ENCODE assay signal across 9 cellular contexts in the genomic region with DNA sequence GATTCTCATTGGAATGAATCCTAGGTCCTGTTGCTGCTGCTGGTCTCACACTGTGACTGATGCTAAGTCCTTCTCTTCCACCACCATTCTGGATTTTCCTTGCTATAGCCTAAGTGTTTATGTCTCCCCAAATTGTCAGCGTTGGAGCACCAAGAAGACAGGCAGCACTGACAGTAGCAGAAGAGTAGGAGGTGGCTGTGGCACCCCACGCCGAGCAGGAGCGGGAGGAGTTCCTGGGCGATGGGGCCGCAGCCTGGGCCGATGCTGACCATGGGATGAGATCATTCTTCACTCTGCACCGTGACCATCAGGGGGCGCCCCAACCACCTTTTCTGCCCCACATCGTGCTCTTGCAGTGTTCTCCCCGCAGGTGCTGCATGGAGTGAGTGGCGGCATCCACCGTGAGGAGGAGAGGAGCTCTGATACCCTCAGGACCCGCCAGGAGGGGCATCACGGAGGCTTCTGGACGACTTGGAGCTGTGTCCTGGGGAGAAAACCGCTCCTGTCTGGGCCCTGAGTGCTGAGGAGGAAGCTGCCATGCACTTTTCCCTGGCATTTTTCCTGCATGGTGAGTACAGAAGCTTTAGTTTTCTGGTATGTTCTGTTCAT. TPM values are rescaled to one million over a fixed set of nuclear protein-coding genes. Genes with fewer than 3 reads are reported as not detected.
DNase-seq lines count a peak whose midpoint lies in the region; ATAC-seq and TF ChIP-seq lines count a peak whose summit lies in the region.
"Had no signal": no experiment of that assay in that cellular context is flagged by ENCODE, and none has a peak within 500 bp of the region (broad histone marks: within the 10 kb centered on the region; RNA-seq: fewer than 3 reads in every experiment).

No MANE protein-coding gene starts in this region.

- no peaks in the 10 kb centered on the region for H3K9me3 ChIP-seq in gastroesophageal sphincter
- no peaks in the 10 kb centered on the region for H3K9me3 ChIP-seq in thyroid gland

- no peak for TF ChIP-seq EP300 in gastroesophageal sphincter (IDR thresholded peaks at IDR 0.05)

- CTCF ChIA-PET in RWPE1 (lab: Yijun Ruan, JAX) = interaction anchor here (0.6 to 0.7 kb wide), 2 partner anchors 485 to 867 kb away, joined by 4 read pairs; no protein-coding TSS in a partner anchor

- peaks cover 19% of the 10 kb centered on the region for H3K27me3 Mint-ChIP-seq in osteocyte (ENCODE audit: unreplicated experiment)

- peak overlapping the region; percentile 18 for H3K4me3 Mint-ChIP-seq in osteocyte (ENCODE audit: unreplicated experiment)

- no peaks in the 10 kb centered on the region for H3K9me3 Mint-ChIP-seq in osteocyte (ENCODE audit: unreplicated experiment)

- DNase-seq in DMS79 treated with DMSO at 0.1 percent for 48 hours (lab: John Stamatoyannopoulos, UW) (peak; percentile 26), KBM-7 (peak; percentile 78), RWPE1 (ENCODE audit: low spot score) (no peak), osteocyte (ENCODE audit: extremely low spot score, unreplicated experiment) (peak; percentile 87), thyroid gland (peak; percentile 68 to 74)
- peak; percentile 62 for DNase-seq in activated T-helper 9 cell treated with anti-CD3 and anti-CD28 coated beads, Interleukin-2, amount 50 U/mL, for 16 hours (ENCODE audit: low read depth)

- peak; percentile 74 for ATAC-seq in gastroesophageal sphincter
- no peak for ATAC-seq in HG02678 (IDR thresholded peaks at IDR 0.05; ENCODE audit: unreplicated experiment)

- H3K4me3 ChIP-seq in gastroesophageal sphincter (no peak overlapping the region), thyroid gland (replicated peaks in 1 of 3) (no peak overlapping the region)

- no peak overlapping the region for H3K27ac ChIP-seq in RWPE1
- H3K27ac ChIP-seq in gastroesophageal sphincter = no peak overlapping the region
- no peak overlapping the region for H3K27ac ChIP-seq in thyroid gland
- H3K27ac ChIP-seq: epithelial cell of prostate had no signal

- WGBS in gastroesophageal sphincter (ENCODE audit: low coverage in 1 of 2), 2 donors = 0 to 17% methylated on average over 6 to 8 of the region's 17 CpGs
- WGBS in thyroid gland, 2 donors = 1 to 3% methylated on average over 14 to 17 of the region's 17 CpGs

- POLR2A ChIA-PET in RWPE1 (lab: Yijun Ruan, JAX; ENCODE audit: low non-redundant PET) = no interaction called here

- H3K4me1 Mint-ChIP-seq in osteocyte (ENCODE audit: unreplicated experiment) = peaks cover 16% of the 10 kb centered on the region

- TF ChIP-seq CTCF in RWPE1 (conservative IDR thresholded peaks at IDR 0.05; ENCODE audit: low read depth) (peak; percentile 33), gastroesophageal sphincter (IDR thresholded peaks at IDR 0.05) (peak; percentile 32 to 70 (median 50)), osteocyte (IDR thresholded peaks at IDR 0.05) (peak; percentile 79), thyroid gland (IDR thresholded peaks at IDR 0.05) (peak; percentile 43 to 80 (median 60))

- no peaks in the 10 kb centered on the region for H3K36me3 ChIP-seq in gastroesophageal sphincter
- no peaks in the 10 kb centered on the region for H3K36me3 ChIP-seq in thyroid gland

- H3K27ac Mint-ChIP-seq in osteocyte (ENCODE audit: unreplicated experiment) = no peak overlapping the region

- no peak for TF ChIP-seq POLR2A in gastroesophageal sphincter (IDR thresholded peaks at IDR 0.05)
- no peak for TF ChIP-seq POLR2A in thyroid gland (IDR thresholded peaks at IDR 0.05)

- peaks cover 0 to 7% (median 0%) of the 10 kb centered on the region in 3 donors for H3K4me1 ChIP-seq in gastroesophageal sphincter
- H3K4me1 ChIP-seq in thyroid gland = peaks cover 0 to 4% of the 10 kb centered on the region in 2 donors

- in situ Hi-C loops in KBM-7 (cut with MboI; ENCODE audit: low pct_unique_long_range_greater_than_20kb, low sequenced_read_pairs) = no loop called here

- peaks cover 48% of the 10 kb centered on the region for H3K27me3 ChIP-seq in gastroesophageal sphincter
- no peaks in the 10 kb centered on the region for H3K27me3 ChIP-seq in thyroid gland

- intact Hi-C loops in thyroid gland (cut with DNase I) = no loop called here

- no peaks in the 10 kb centered on the region for H3K36me3 Mint-ChIP-seq in osteocyte (ENCODE audit: unreplicated experiment)

RNA-seq across cellular contexts. Expression of gene LRRC74B, which starts 57.0 kb away (rescaled TPM):
- total RNA-seq in gastroesophageal sphincter (not detected), osteocyte (not detected in 2 replicates), thyroid gland (not detected)
